9 cellular contexts compared by ENCODE assay signal in genomic region chr2:172986040-172986439, GRCh38.
DNase-seq lines count a peak whose midpoint lies in the region; ATAC-seq and TF ChIP-seq lines count a peak whose summit lies in the region.
"Had no signal": no experiment of that assay in that cellular context is flagged by ENCODE, and none has a peak within 500 bp of the region (broad histone marks: within the 10 kb centered on the region; RNA-seq: fewer than 3 reads in every experiment).

No MANE protein-coding gene starts in this region.

- no peak overlapping the region for H3K4me3 Mint-ChIP-seq in activated naive CD4-positive, alpha-beta T cell treated with anti-CD3 and anti-CD28 coated beads for 36 hours
- no peak overlapping the region for H3K4me3 Mint-ChIP-seq in activated T-helper 17 cell treated with anti-CD3 and anti-CD28 coated beads, Interleukin-2, amount 50 U/mL, for 72 hours

- no peaks in the 10 kb centered on the region for H3K9me3 Mint-ChIP-seq in activated naive CD4-positive, alpha-beta T cell treated with anti-CD3 and anti-CD28 coated beads, Interleukin-2, amount 50 U/mL, for 72 hours
- H3K9me3 Mint-ChIP-seq in activated naive CD4-positive, alpha-beta T cell treated with anti-CD3 and anti-CD28 coated beads for 36 hours, result no peaks in the 10 kb centered on the region
- H3K9me3 Mint-ChIP-seq in activated T-helper 17 cell treated with anti-CD3 and anti-CD28 coated beads, Interleukin-2, amount 50 U/mL, for 72 hours, result no peaks in the 10 kb centered on the region

- TF ChIP-seq CTCF in upper lobe of right lung (IDR thresholded peaks at IDR 0.05), result no peak

- intact Hi-C loops in activated naive CD4-positive, alpha-beta T cell treated with anti-CD3 and anti-CD28 coated beads for 36 hours (cut with micrococcal nuclease), result loop anchor here (5.0 kb wide), 1 partner anchor 146 kb away; no protein-coding TSS in a partner anchor
- intact Hi-C loops in upper lobe of right lung (cut with DNase I), result no loop called here

- no peaks in the 10 kb centered on the region for H3K27me3 ChIP-seq in upper lobe of right lung
- H3K27me3 ChIP-seq: sigmoid colon had no signal

- H3K36me3 ChIP-seq in upper lobe of right lung, result peaks cover 5% of the 10 kb centered on the region
- H3K36me3 ChIP-seq: sigmoid colon had no signal

- no peaks in the 10 kb centered on the region for H3K9me3 ChIP-seq in upper lobe of right lung
- H3K9me3 ChIP-seq: sigmoid colon had no signal

- H3K4me3 ChIP-seq in upper lobe of right lung, result no peak overlapping the region
- H3K4me3 ChIP-seq: sigmoid colon had no signal

- no peaks in the 10 kb centered on the region for H3K27me3 Mint-ChIP-seq in activated naive CD4-positive, alpha-beta T cell treated with anti-CD3 and anti-CD28 coated beads for 36 hours (ENCODE audit: low read depth)
- peaks cover 17% of the 10 kb centered on the region for H3K27me3 Mint-ChIP-seq in activated T-helper 17 cell treated with anti-CD3 and anti-CD28 coated beads, Interleukin-2, amount 50 U/mL, for 72 hours

- CTCF ChIA-PET in activated naive CD4-positive, alpha-beta T cell treated with anti-CD3 and anti-CD28 coated beads for 36 hours (lab: Charles Lee), result no interaction called here

- peak; percentile 70 to 87 for ATAC-seq in activated naive CD4-positive, alpha-beta T cell treated with anti-CD3 and anti-CD28 coated beads, Interleukin-2, amount 50 U/mL, for 72 hours
- peak; percentile 48 for ATAC-seq in activated T-helper 17 cell treated with anti-CD3 and anti-CD28 coated beads, Interleukin-2, amount 50 U/mL, for 72 hours (replicated peaks)
- no peak for ATAC-seq in upper lobe of right lung

- H3K27ac ChIP-seq in upper lobe of right lung, result peak overlapping the region; percentile 14

- no peaks in the 10 kb centered on the region for H3K36me3 Mint-ChIP-seq in activated naive CD4-positive, alpha-beta T cell treated with anti-CD3 and anti-CD28 coated beads, Interleukin-2, amount 50 U/mL, for 72 hours
- H3K36me3 Mint-ChIP-seq in activated naive CD4-positive, alpha-beta T cell treated with anti-CD3 and anti-CD28 coated beads for 36 hours (ENCODE audit: low read depth), result no peaks in the 10 kb centered on the region
- H3K36me3 Mint-ChIP-seq in activated T-helper 17 cell treated with anti-CD3 and anti-CD28 coated beads, Interleukin-2, amount 50 U/mL, for 72 hours (ENCODE audit: low read depth), result no peaks in the 10 kb centered on the region

- peak overlapping the region; percentile 42 to 93 for H3K27ac Mint-ChIP-seq in activated naive CD4-positive, alpha-beta T cell treated with anti-CD3 and anti-CD28 coated beads, Interleukin-2, amount 50 U/mL, for 72 hours
- H3K27ac Mint-ChIP-seq in activated naive CD4-positive, alpha-beta T cell treated with anti-CD3 and anti-CD28 coated beads for 36 hours, result no peak overlapping the region
- no peak overlapping the region for H3K27ac Mint-ChIP-seq in activated T-helper 17 cell treated with anti-CD3 and anti-CD28 coated beads, Interleukin-2, amount 50 U/mL, for 72 hours

- no peak for DNase-seq in activated naive CD4-positive, alpha-beta T cell treated with anti-CD3 and anti-CD28 coated beads, Interleukin-2, amount 50 U/mL, for 72 hours (ENCODE audit: low spot score in 2 of 2)
- DNase-seq in activated naive CD4-positive, alpha-beta T cell treated with anti-CD3 and anti-CD28 coated beads for 36 hours, result no peak
- DNase-seq in iris pigment epithelial cell (ENCODE audit: low read depth), result peak; percentile 25
- no peak for DNase-seq in upper lobe of right lung
- DNase-seq in stimulated activated CD4-positive, alpha-beta T cell treated with anti-CD3 and anti-CD28 coated beads, Interleukin-4, amount 100 ng/mL, for 24 hours, result no peak
- DNase-seq in GF-D8 (lab: John Stamatoyannopoulos, UW), result no peak
- DNase-seq in NCI-H82 (lab: John Stamatoyannopoulos, UW), result no peak
- DNase-seq: sigmoid colon had no signal

- H3K4me1 ChIP-seq in upper lobe of right lung, result peaks cover 15% of the 10 kb centered on the region

- H3K4me1 Mint-ChIP-seq in activated naive CD4-positive, alpha-beta T cell treated with anti-CD3 and anti-CD28 coated beads for 36 hours (ENCODE audit: low read depth), result peaks cover 13% of the 10 kb centered on the region
- peaks cover 6% of the 10 kb centered on the region for H3K4me1 Mint-ChIP-seq in activated T-helper 17 cell treated with anti-CD3 and anti-CD28 coated beads, Interleukin-2, amount 50 U/mL, for 72 hours

Comparison
In these comparisons a context has a peak if more than half of its experiments do, and no peak if none do; other contexts are left out.
1. H3K27ac Mint-ChIP-seq: peak in activated naive CD4-positive, alpha-beta T cell treated with anti-CD3 and anti-CD28 coated beads, Interleukin-2, amount 50 U/mL, for 72 hours (2 of 2); none in activated naive CD4-positive, alpha-beta T cell treated with anti-CD3 and anti-CD28 coated beads for 36 hours (single experiment) and activated T-helper 17 cell treated with anti-CD3 and anti-CD28 coated beads, Interleukin-2, amount 50 U/mL, for 72 hours (single experiment).